21 cellular contexts compared by ENCODE assay signal in genomic region chrX:1529756-1530155, GRCh38. TPM values are rescaled to one million over a fixed set of nuclear protein-coding genes. Genes with fewer than 3 reads are reported as not detected.
DNase-seq lines count a peak whose midpoint lies in the region; ATAC-seq lines count a peak whose summit lies in the region.
"Had no signal": no experiment of that assay in that cellular context is flagged by ENCODE, and none has a peak within 500 bp of the region (broad histone marks: within the 10 kb centered on the region; RNA-seq: fewer than 3 reads in every experiment).

No MANE protein-coding gene starts in this region.

- H3K9me3 Mint-ChIP-seq in activated CD4-positive, alpha-beta T cell treated with anti-CD3 and anti-CD28 coated beads for 36 hours (ENCODE audit: low read depth), result no peaks in the 10 kb centered on the region
- no peaks in the 10 kb centered on the region for H3K9me3 Mint-ChIP-seq in activated CD8-positive, alpha-beta memory T cell treated with anti-CD3 and anti-CD28 coated beads, Interleukin-2, amount 10 ng/mL, durations not matched to agents 7 days and 5 days (ENCODE audit: low read depth)
- H3K9me3 Mint-ChIP-seq in stimulated activated effector memory CD8-positive, alpha-beta T cell treated with anti-CD3 and anti-CD28 coated beads, Interleukin-12 subunit alpha, Interleukin-12 subunit beta, amount 100 ng/mL, for 72 hours, result no peaks in the 10 kb centered on the region
- no peaks in the 10 kb centered on the region for H3K9me3 Mint-ChIP-seq in T-helper 2 cell treated with Interferon-gamma antibody and Interleukin-4, amounts not matched to agents 5 μg/mL and 100 μg/mL, for 36 hours
- H3K9me3 Mint-ChIP-seq: CD8-positive, alpha-beta memory T cell had no signal

- no peak for ATAC-seq in activated CD4-positive, alpha-beta T cell treated with anti-CD3 and anti-CD28 coated beads for 36 hours
- no peak for ATAC-seq in activated CD8-positive, alpha-beta memory T cell treated with anti-CD3 and anti-CD28 coated beads, Interleukin-2, amount 10 ng/mL, durations not matched to agents 7 days and 5 days
- ATAC-seq in stimulated activated effector memory CD8-positive, alpha-beta T cell treated with anti-CD3 and anti-CD28 coated beads, Interleukin-12 subunit alpha, Interleukin-12 subunit beta, amount 100 ng/mL, for 72 hours, result peak; percentile 30
- ATAC-seq: GM23338 had no signal

- CTCF ChIA-PET in activated CD4-positive, alpha-beta T cell treated with anti-CD3 and anti-CD28 coated beads for 36 hours (lab: Charles Lee), result no interaction called here
- CTCF ChIA-PET in activated CD8-positive, alpha-beta memory T cell treated with anti-CD3 and anti-CD28 coated beads, Interleukin-2, amount 10 ng/mL, durations not matched to agents 7 days and 5 days (lab: Charles Lee), result no interaction called here

- no peaks in the 10 kb centered on the region for H3K27me3 Mint-ChIP-seq in activated CD4-positive, alpha-beta T cell treated with anti-CD3 and anti-CD28 coated beads for 36 hours
- no peaks in the 10 kb centered on the region for H3K27me3 Mint-ChIP-seq in activated CD8-positive, alpha-beta memory T cell treated with anti-CD3 and anti-CD28 coated beads, Interleukin-2, amount 10 ng/mL, durations not matched to agents 7 days and 5 days
- no peaks in the 10 kb centered on the region for H3K27me3 Mint-ChIP-seq in T-helper 2 cell treated with Interferon-gamma antibody and Interleukin-4, amounts not matched to agents 5 μg/mL and 100 μg/mL, for 36 hours (ENCODE audit: low read depth)
- H3K27me3 Mint-ChIP-seq: CD8-positive, alpha-beta memory T cell had no signal

- H3K27ac Mint-ChIP-seq in activated CD4-positive, alpha-beta T cell treated with anti-CD3 and anti-CD28 coated beads for 36 hours, result no peak overlapping the region
- H3K27ac Mint-ChIP-seq in activated CD8-positive, alpha-beta memory T cell treated with anti-CD3 and anti-CD28 coated beads, Interleukin-2, amount 10 ng/mL, durations not matched to agents 7 days and 5 days, result no peak overlapping the region
- H3K27ac Mint-ChIP-seq in stimulated activated effector memory CD8-positive, alpha-beta T cell treated with anti-CD3 and anti-CD28 coated beads, Interleukin-12 subunit alpha, Interleukin-12 subunit beta, amount 100 ng/mL, for 72 hours, result no peak overlapping the region
- no peak overlapping the region for H3K27ac Mint-ChIP-seq in T-helper 2 cell treated with Interferon-gamma antibody and Interleukin-4, amounts not matched to agents 5 μg/mL and 100 μg/mL, for 36 hours
- H3K27ac Mint-ChIP-seq: CD8-positive, alpha-beta memory T cell; GM23338 had no signal

- POLR2A ChIA-PET in activated CD4-positive, alpha-beta T cell treated with anti-CD3 and anti-CD28 coated beads for 36 hours (lab: Charles Lee), result no interaction called here

- H3K4me3 Mint-ChIP-seq in activated CD4-positive, alpha-beta T cell treated with anti-CD3 and anti-CD28 coated beads for 36 hours, result no peak overlapping the region
- no peak overlapping the region for H3K4me3 Mint-ChIP-seq in activated CD8-positive, alpha-beta memory T cell treated with anti-CD3 and anti-CD28 coated beads, Interleukin-2, amount 10 ng/mL, durations not matched to agents 7 days and 5 days
- H3K4me3 Mint-ChIP-seq in stimulated activated effector memory CD8-positive, alpha-beta T cell treated with anti-CD3 and anti-CD28 coated beads, Interleukin-12 subunit alpha, Interleukin-12 subunit beta, amount 100 ng/mL, for 72 hours, result no peak overlapping the region
- H3K4me3 Mint-ChIP-seq in T-helper 2 cell treated with Interferon-gamma antibody and Interleukin-4, amounts not matched to agents 5 μg/mL and 100 μg/mL, for 36 hours, result no peak overlapping the region
- H3K4me3 Mint-ChIP-seq: CD8-positive, alpha-beta memory T cell; GM23338 had no signal

- peak; percentile 49 for DNase-seq in activated CD4-positive, alpha-beta T cell treated with anti-CD3 and anti-CD28 coated beads for 36 hours
- no peak for DNase-seq in activated CD4-positive, alpha-beta T cell treated with anti-CD3 and anti-CD28 coated beads for 48 hours
- DNase-seq in activated T-cell treated with anti-CD3 and anti-CD28 coated beads, Interleukin-2, amount 50 U/mL, for 48 hours, result peak; percentile 27 to 33
- no peak for DNase-seq in activated T-cell treated with anti-CD3 and anti-CD28 coated beads, Interleukin-2, amount 50 U/mL, for 1 hour
- DNase-seq in activated CD8-positive, alpha-beta memory T cell treated with anti-CD3 and anti-CD28 coated beads, Interleukin-2, amount 10 ng/mL, durations not matched to agents 7 days and 5 days, result peak; percentile 15
- DNase-seq in stimulated activated effector memory CD8-positive, alpha-beta T cell treated with anti-CD3 and anti-CD28 coated beads, Interleukin-12 subunit alpha, Interleukin-12 subunit beta, amount 100 ng/mL, for 72 hours (ENCODE audit: low spot score in 2 of 2), result peak in 1 of 2 donors; percentile 68
- DNase-seq in NCI-H1930 (lab: John Stamatoyannopoulos, UW), result no peak
- no peak for DNase-seq in T-helper 2 cell treated with Interferon-gamma antibody and Interleukin-4, amounts not matched to agents 5 μg/mL and 100 μg/mL, for 36 hours (ENCODE audit: low spot score)
- DNase-seq: ACHN; Calu3; CD8-positive, alpha-beta memory T cell; DMS153; GDM1; KBM-7; NCI-H1092 treated with DMSO at 0.1 percent for 48 hours; NCI-H146; NCI-H2029 treated with DMSO at 0.1 percent for 48 hours; NCI-H226; NCI-H510A treated with DMSO at 0.1 percent for 48 hours; NCI-H748 treated with DMSO at 0.1 percent for 48 hours had no signal

- intact Hi-C loops in activated CD4-positive, alpha-beta T cell treated with anti-CD3 and anti-CD28 coated beads for 36 hours (cut with DNase I, micrococcal nuclease), result loop anchor here in 1 of 2 experiments (2.0 to 10.0 kb wide), 4 partner anchors 47 to 285 kb away; no protein-coding TSS in a partner anchor

- H3K4me1 Mint-ChIP-seq in activated CD4-positive, alpha-beta T cell treated with anti-CD3 and anti-CD28 coated beads for 36 hours, result peaks cover 8% of the 10 kb centered on the region
- H3K4me1 Mint-ChIP-seq in activated CD8-positive, alpha-beta memory T cell treated with anti-CD3 and anti-CD28 coated beads, Interleukin-2, amount 10 ng/mL, durations not matched to agents 7 days and 5 days, result peaks cover 6% of the 10 kb centered on the region
- peaks cover 6% of the 10 kb centered on the region for H3K4me1 Mint-ChIP-seq in stimulated activated effector memory CD8-positive, alpha-beta T cell treated with anti-CD3 and anti-CD28 coated beads, Interleukin-12 subunit alpha, Interleukin-12 subunit beta, amount 100 ng/mL, for 72 hours
- H3K4me1 Mint-ChIP-seq in T-helper 2 cell treated with Interferon-gamma antibody and Interleukin-4, amounts not matched to agents 5 μg/mL and 100 μg/mL, for 36 hours (ENCODE audit: low read depth), result peaks cover 5% of the 10 kb centered on the region
- H3K4me1 Mint-ChIP-seq: GM23338 had no signal

- peaks cover 6% of the 10 kb centered on the region for H3K36me3 Mint-ChIP-seq in activated CD4-positive, alpha-beta T cell treated with anti-CD3 and anti-CD28 coated beads for 36 hours (ENCODE audit: low read depth)
- peaks cover 9% of the 10 kb centered on the region for H3K36me3 Mint-ChIP-seq in activated CD8-positive, alpha-beta memory T cell treated with anti-CD3 and anti-CD28 coated beads, Interleukin-2, amount 10 ng/mL, durations not matched to agents 7 days and 5 days
- H3K36me3 Mint-ChIP-seq in stimulated activated effector memory CD8-positive, alpha-beta T cell treated with anti-CD3 and anti-CD28 coated beads, Interleukin-12 subunit alpha, Interleukin-12 subunit beta, amount 100 ng/mL, for 72 hours, result peaks cover 7% of the 10 kb centered on the region
- peaks cover 10% of the 10 kb centered on the region for H3K36me3 Mint-ChIP-seq in T-helper 2 cell treated with Interferon-gamma antibody and Interleukin-4, amounts not matched to agents 5 μg/mL and 100 μg/mL, for 36 hours (ENCODE audit: low read depth)

RNA-seq across cellular contexts. Expression of gene P2RY8, which starts 7.2 kb away (rescaled TPM):
- 10 to 100 TPM; 19.8 to 21.2 TPM for total RNA-seq in activated CD4-positive, alpha-beta T cell treated with anti-CD3 and anti-CD28 coated beads for 36 hours
- 100 to 1,000 TPM in 1 of 2 experiments, 10 to 100 TPM in 1; 82.4 to 109 TPM for total RNA-seq in activated CD8-positive, alpha-beta memory T cell treated with anti-CD3 and anti-CD28 coated beads, Interleukin-2, amount 10 ng/mL, durations not matched to agents 7 days and 5 days
- total RNA-seq: Calu3, GM23338 had no signal

Comparison
In these comparisons a context has a peak if more than half of its experiments do, and no peak if none do; other contexts are left out.
1. DNase-seq: peak in activated CD4-positive, alpha-beta T cell treated with anti-CD3 and anti-CD28 coated beads for 36 hours (single experiment), activated T-cell treated with anti-CD3 and anti-CD28 coated beads, Interleukin-2, amount 50 U/mL, for 48 hours (2 of 2) and activated CD8-positive, alpha-beta memory T cell treated with anti-CD3 and anti-CD28 coated beads, Interleukin-2, amount 10 ng/mL, durations not matched to agents 7 days and 5 days (single experiment); none in activated CD4-positive, alpha-beta T cell treated with anti-CD3 and anti-CD28 coated beads for 48 hours (single experiment), activated T-cell treated with anti-CD3 and anti-CD28 coated beads, Interleukin-2, amount 50 U/mL, for 1 hour (single experiment), NCI-H1930 (0 of 2) and T-helper 2 cell treated with Interferon-gamma antibody and Interleukin-4, amounts not matched to agents 5 μg/mL and 100 μg/mL, for 36 hours (single experiment).